ENCODE assay signal across 10 cellular contexts in the genomic region with DNA sequence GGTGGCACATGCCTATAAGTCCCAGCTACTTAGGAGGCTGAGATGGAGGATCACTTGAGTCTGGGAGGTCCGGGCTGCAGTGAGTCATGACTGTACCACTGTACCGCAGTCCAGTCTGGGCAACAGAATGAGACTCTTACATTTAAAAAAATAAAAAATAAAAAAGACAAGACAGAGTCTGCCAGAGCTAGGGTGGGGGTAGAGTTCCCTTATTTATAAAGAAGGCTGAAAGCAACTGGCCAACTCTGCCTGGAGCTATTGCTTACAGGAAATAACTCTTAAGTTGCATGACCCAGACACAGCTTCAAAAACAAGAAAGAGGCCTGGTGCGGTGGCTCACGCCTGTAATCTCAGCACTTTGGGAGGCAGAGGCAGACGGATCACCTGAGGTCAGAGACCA. TPM values are rescaled to one million over a fixed set of nuclear protein-coding genes. Genes with fewer than 3 reads are reported as not detected.
DNase-seq lines count a peak whose midpoint lies in the region; FAIRE-seq and TF ChIP-seq lines count a peak whose summit lies in the region.
"Had no signal": no experiment of that assay in that cellular context is flagged by ENCODE, and none has a peak within 500 bp of the region (broad histone marks: within the 10 kb centered on the region; RNA-seq: fewer than 3 reads in every experiment).

No MANE protein-coding gene starts in this region.

- peak; percentile 62 for FAIRE-seq in HTR-8/SVneo (lab: Jason Lieb, UNC)

- in situ Hi-C loops in brain microvascular endothelial cell (cut with HindIII; ENCODE audit: low pct_ligation_motif_present, low sequenced_read_pairs) = no loop called here

- no peaks in the 10 kb centered on the region for H3K27me3 ChIP-seq in brain microvascular endothelial cell (replicated peaks)

- no peaks in the 10 kb centered on the region for H3K36me3 ChIP-seq in brain microvascular endothelial cell (replicated peaks)

- no peak for TF ChIP-seq CTCF in brain microvascular endothelial cell (IDR thresholded peaks at IDR 0.05; ENCODE audit: low read depth, low read length, missing control alignments)

- DNase-seq in HTR-8/SVneo (ENCODE audit: insufficient read length, low spot score) (no peak), brain microvascular endothelial cell (peak; percentile 84), islet precursor cell (peak; percentile 56), stromal cell of bone marrow (ENCODE audit: low read depth) (peak; percentile 38), cerebellum (ENCODE audit: low spot score) (no peak), GM19240 (ENCODE audit: insufficient read length, low spot score) (no peak), SIG-M5 (lab: John Stamatoyannopoulos, UW) (no peak)
- DNase-seq: DND-41; effector CD8-positive, alpha-beta T cell; left colon had no signal

- H3K4me3 ChIP-seq in brain microvascular endothelial cell (ENCODE audit: low read depth, low read length) = no peak overlapping the region

- H3K27ac ChIP-seq in brain microvascular endothelial cell = peak overlapping the region; percentile 85

RNA-seq across cellular contexts. Expression of gene NUMB, which starts 31.5 kb away (rescaled TPM):
- total RNA-seq in cerebellum = 34.5 TPM

Comparison
In these comparisons a context has a peak if more than half of its experiments do, and no peak if none do; other contexts are left out.
1. DNase-seq: peak in brain microvascular endothelial cell (single experiment), islet precursor cell (single experiment) and stromal cell of bone marrow (single experiment); none in HTR-8/SVneo (single experiment), cerebellum (single experiment), GM19240 (single experiment) and SIG-M5 (single experiment).